13 cellular contexts compared by ENCODE assay signal in the genomic region with DNA sequence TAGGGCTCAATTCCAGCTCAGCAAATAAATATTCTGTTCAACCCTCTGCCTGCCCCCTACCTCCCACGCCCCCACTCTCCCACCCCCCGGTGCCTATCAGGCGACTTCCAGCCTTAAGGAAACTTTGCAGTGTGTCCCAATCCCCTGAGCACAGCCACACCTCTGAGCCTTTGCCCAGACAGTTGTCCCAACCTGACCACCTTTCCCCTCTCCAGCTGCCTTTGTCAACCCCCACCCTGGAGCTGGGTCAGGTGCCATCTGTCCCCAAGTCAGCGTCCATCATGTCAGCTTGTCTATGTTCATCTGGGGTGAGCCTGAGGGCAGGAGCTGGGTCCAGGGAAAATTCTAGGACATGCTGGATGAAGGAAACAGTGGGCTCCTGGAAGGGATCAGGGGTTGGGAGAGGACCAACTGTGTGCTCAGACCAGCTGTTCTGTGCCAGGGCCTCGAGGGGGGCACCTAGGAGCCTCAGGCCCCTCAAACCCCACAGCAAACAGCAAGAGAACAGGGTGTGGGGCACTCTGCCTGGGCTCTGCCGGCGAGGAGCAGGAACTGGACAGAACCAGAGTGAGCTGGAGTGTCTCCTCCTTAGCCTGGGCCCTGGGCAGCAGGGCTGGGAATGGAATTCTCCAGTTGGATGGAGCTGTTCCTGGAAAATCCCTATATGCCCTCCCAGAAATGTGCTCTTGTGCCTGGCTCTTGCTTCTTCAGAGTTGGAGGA. TPM values are rescaled to one million over a fixed set of nuclear protein-coding genes. Genes with fewer than 3 reads are reported as not detected.
DNase-seq lines count a peak whose midpoint lies in the region; TF ChIP-seq lines count a peak whose summit lies in the region.
"Had no signal": no experiment of that assay in that cellular context is flagged by ENCODE, and none has a peak within 500 bp of the region (broad histone marks: within the 10 kb centered on the region; RNA-seq: fewer than 3 reads in every experiment).

No MANE protein-coding gene starts in this region.

- H3K27me3 Mint-ChIP-seq in mesothelial cell of epicardium (ENCODE audit: low read depth): no peaks in the 10 kb centered on the region
- H3K27me3 Mint-ChIP-seq: effector memory CD8-positive, alpha-beta T cell; stimulated activated memory B cell treated with anti-CD40 and anti-IgM and Interleukin-4, amounts not matched to agents 10 μg/mL and 1 μg/mL and 100 μg/mL, for 72 hours had no signal

- peak overlapping the region; percentile 84 for H3K27ac Mint-ChIP-seq in mesothelial cell of epicardium
- H3K27ac Mint-ChIP-seq: activated naive CD4-positive, alpha-beta T cell treated with anti-CD3 and anti-CD28 coated beads for 36 hours; stimulated activated memory B cell treated with anti-CD40 and anti-IgM and Interleukin-4, amounts not matched to agents 10 μg/mL and 1 μg/mL and 100 μg/mL, for 72 hours had no signal

- 54% methylated on average over 6 of the region's 7 CpGs for WGBS in suprapubic skin
- 23 to 26% methylated on average over 6 to 7 of the region's 7 CpGs for WGBS in GM23248 (ENCODE audit: low coverage in 1 of 2, low lambda C conversion rate in 2 of 2, missing lambda C conversion rate in 2 of 2), 2 experiments

- H4K20me1 ChIP-seq in GM23248 (ENCODE audit: insufficient read depth): no peaks in the 10 kb centered on the region

- TF ChIP-seq POLR2A in suprapubic skin (IDR thresholded peaks at IDR 0.05): no peak

- H3K9me2 ChIP-seq in GM23248 (ENCODE audit: insufficient read depth): no peaks in the 10 kb centered on the region

- intact Hi-C loops in dorsolateral prefrontal cortex (cut with DNase I): loop anchor here in 1 of 2 donors (10.0 kb wide), 1 partner anchor 56 kb away; a partner anchor contains a TSS

- TF ChIP-seq EP300 in suprapubic skin (IDR thresholded peaks at IDR 0.05): no peak

- H3K27ac ChIP-seq in dorsolateral prefrontal cortex (peak overlapping the region in 42 of 59 donors; percentile 6 to 89 (median 54)), suprapubic skin (peak overlapping the region; percentile 1), GM23248 (no peak overlapping the region)

- H3K36me3 Mint-ChIP-seq in mesothelial cell of epicardium: no peaks in the 10 kb centered on the region
- H3K36me3 Mint-ChIP-seq: stimulated activated memory B cell treated with anti-CD40 and anti-IgM and Interleukin-4, amounts not matched to agents 10 μg/mL and 1 μg/mL and 100 μg/mL, for 72 hours had no signal

- H3K4me1 Mint-ChIP-seq in mesothelial cell of epicardium: peaks cover 46% of the 10 kb centered on the region

- H3K36me3 ChIP-seq in suprapubic skin (no peaks in the 10 kb centered on the region), GM23248 (ENCODE audit: low read depth) (no peaks in the 10 kb centered on the region)

- no peaks in the 10 kb centered on the region for H3F3A ChIP-seq in GM23248 (ENCODE audit: insufficient read depth)

- H3K4me2 ChIP-seq in GM23248 (ENCODE audit: unreplicated experiment): no peak overlapping the region

- H3K4me1 ChIP-seq in suprapubic skin (peaks cover 25% of the 10 kb centered on the region), GM23248 (ENCODE audit: insufficient read depth) (peaks cover 9% of the 10 kb centered on the region)

- DNase-seq in NCI-H226 (peak; percentile 65), dorsolateral prefrontal cortex (peak in 1 of 10 donors; percentile 53), mesothelial cell of epicardium (ENCODE audit: low spot score in 2 of 2, unreplicated experiment in 2 of 2) (no peak), suprapubic skin (ENCODE audit: low spot score in 2 of 2) (no peak), DMS53 treated with DMSO at 0.1 percent for 48 hours (lab: John Stamatoyannopoulos, UW; ENCODE audit: unreplicated experiment) (no peak), AML-193 (lab: John Stamatoyannopoulos, UW) (no peak), GM23248 (no peak), HuH-7 (ENCODE audit: low spot score) (no peak)
- DNase-seq: activated naive CD4-positive, alpha-beta T cell treated with anti-CD3 and anti-CD28 coated beads for 36 hours; COR-L47; effector memory CD8-positive, alpha-beta T cell; Karpas-422 had no signal

- H3K27me3 ChIP-seq in dorsolateral prefrontal cortex: no peaks in the 10 kb centered on the region
- no peaks in the 10 kb centered on the region for H3K27me3 ChIP-seq in suprapubic skin
- no peaks in the 10 kb centered on the region for H3K27me3 ChIP-seq in GM23248 (replicated peaks; ENCODE audit: insufficient read depth)

- H3K4me3 Mint-ChIP-seq in mesothelial cell of epicardium: no peak overlapping the region
- H3K4me3 Mint-ChIP-seq: activated naive CD4-positive, alpha-beta T cell treated with anti-CD3 and anti-CD28 coated beads for 36 hours; effector memory CD8-positive, alpha-beta T cell; stimulated activated memory B cell treated with anti-CD40 and anti-IgM and Interleukin-4, amounts not matched to agents 10 μg/mL and 1 μg/mL and 100 μg/mL, for 72 hours had no signal

- no peaks in the 10 kb centered on the region for H3K79me2 ChIP-seq in GM23248 (ENCODE audit: insufficient read depth)

- H3K4me3 ChIP-seq in dorsolateral prefrontal cortex (no peak overlapping the region), suprapubic skin (no peak overlapping the region), GM23248 (no peak overlapping the region)

- no peaks in the 10 kb centered on the region for H3K9me3 ChIP-seq in suprapubic skin
- no peaks in the 10 kb centered on the region for H3K9me3 ChIP-seq in GM23248 (ENCODE audit: low read depth)

- H3K9me3 Mint-ChIP-seq in mesothelial cell of epicardium: no peaks in the 10 kb centered on the region
- H3K9me3 Mint-ChIP-seq: activated naive CD4-positive, alpha-beta T cell treated with anti-CD3 and anti-CD28 coated beads for 36 hours; effector memory CD8-positive, alpha-beta T cell; stimulated activated memory B cell treated with anti-CD40 and anti-IgM and Interleukin-4, amounts not matched to agents 10 μg/mL and 1 μg/mL and 100 μg/mL, for 72 hours had no signal

- no peak overlapping the region for H3K9ac ChIP-seq in GM23248

- no peak for TF ChIP-seq CTCF in dorsolateral prefrontal cortex (IDR thresholded peaks at IDR 0.05 in 54 of 56, conservative IDR thresholded peaks at IDR 0.05 in 2 of 56; ENCODE audit: low read depth in 1 of 56, partially characterized antibody in 56 of 56)
- TF ChIP-seq CTCF in mesothelial cell of epicardium (IDR thresholded peaks at IDR 0.05; ENCODE audit: unreplicated experiment): no peak
- TF ChIP-seq CTCF in suprapubic skin (IDR thresholded peaks at IDR 0.05): no peak

- H2AFZ ChIP-seq in GM23248: no peak overlapping the region

- in situ Hi-C loops in GM23248 (cut with MboI): no loop called here

RNA-seq across cellular contexts. Expression of a gene that starts 17.8 kb away (rescaled TPM):
- total RNA-seq in dorsolateral prefrontal cortex: under 1 TPM in 1 of 120 experiments, not detected in 119; 0.60 TPM
- total RNA-seq in mesothelial cell of epicardium: not detected in 3 replicates
- total RNA-seq in suprapubic skin: under 1 TPM in 1 of 4 donors, not detected in 3; 0.45 TPM
- total RNA-seq in GM23248 (2014; rRNA removed; shearing (Covaris generic)): not detected in 2 replicates
- polyA plus RNA-seq in GM23248 (2016; fragmentation: Nextera tagmentation; extraction: Ambion mirVana): not detected in 2 replicates
- total RNA-seq: activated naive CD4-positive, alpha-beta T cell treated with anti-CD3 and anti-CD28 coated beads for 36 hours had no signal

RNA-seq across cellular contexts. Expression of a gene that starts 20.6 kb away (rescaled TPM):
- total RNA-seq in dorsolateral prefrontal cortex: 10 to 100 TPM; 18.3 to 46.8 (median 28.7) TPM
- total RNA-seq in mesothelial cell of epicardium: 16.7 to 17.4 TPM (median 16.9 TPM) in 3 replicates
- 1 to 10 TPM; 5.0 to 8.3 (median 6.6) TPM for total RNA-seq in suprapubic skin
- 3.9 and 38.2 TPM in 2 replicates for total RNA-seq in GM23248 (2014; rRNA removed; shearing (Covaris generic))
- 2.5 and 3.3 TPM in 2 replicates for polyA plus RNA-seq in GM23248 (2016; fragmentation: Nextera tagmentation; extraction: Ambion mirVana)

RNA-seq across cellular contexts. Expression of a gene that starts 24.5 kb away (rescaled TPM):
- total RNA-seq in dorsolateral prefrontal cortex (10 to 100 TPM in 2 of 120 experiments, 1 to 10 TPM in 108, under 1 TPM in 10; 0.55 to 13.8 (median 2.0) TPM), mesothelial cell of epicardium (2.7 to 3.7 TPM (median 2.9 TPM) in 3 replicates), suprapubic skin (10 to 100 TPM in 1 of 4 donors, 1 to 10 TPM in 3; 1.5 to 12.1 (median 4.6) TPM)
- 0.22 and 1.1 TPM in 2 replicates for total RNA-seq in GM23248 (2014; rRNA removed; shearing (Covaris generic))
- polyA plus RNA-seq in GM23248 (2016; fragmentation: Nextera tagmentation; extraction: Ambion mirVana): 0.70 and 0.76 TPM in 2 replicates

RNA-seq across cellular contexts. Expression of a gene that starts 33.3 kb away (rescaled TPM):
- total RNA-seq in dorsolateral prefrontal cortex (10 to 100 TPM; 52.1 to 95.9 (median 74.6) TPM), mesothelial cell of epicardium (52.1 to 56.1 TPM (median 54.5 TPM) in 3 replicates), suprapubic skin (10 to 100 TPM; 34.4 to 69.0 (median 45.0) TPM)
- total RNA-seq in GM23248 (2014; rRNA removed; shearing (Covaris generic)): 76.1 and 111 TPM in 2 replicates
- polyA plus RNA-seq in GM23248 (2016; fragmentation: Nextera tagmentation; extraction: Ambion mirVana): 173 and 182 TPM in 2 replicates

RNA-seq across cellular contexts. Expression of a gene that starts 34.4 kb away (rescaled TPM):
- total RNA-seq in dorsolateral prefrontal cortex: 10 to 100 TPM; 22.8 to 59.4 (median 39.9) TPM
- total RNA-seq in mesothelial cell of epicardium: 52.0 to 53.4 TPM (median 52.5 TPM) in 3 replicates
- total RNA-seq in suprapubic skin: 10 to 100 TPM; 33.6 to 56.0 (median 42.3) TPM
- 32.3 and 46.8 TPM in 2 replicates for total RNA-seq in GM23248 (2014; rRNA removed; shearing (Covaris generic))
- 33.9 and 37.6 TPM in 2 replicates for polyA plus RNA-seq in GM23248 (2016; fragmentation: Nextera tagmentation; extraction: Ambion mirVana)
